Comparison of ENCODE assay signal across 22 cellular contexts in genomic region chr9:111271481-111272080, GRCh38. TPM values are rescaled to one million over a fixed set of nuclear protein-coding genes. Genes with fewer than 3 reads are reported as not detected.
DNase-seq lines count a peak whose midpoint lies in the region; ATAC-seq and TF ChIP-seq lines count a peak whose summit lies in the region.
"Had no signal": no experiment of that assay in that cellular context is flagged by ENCODE, and none has a peak within 500 bp of the region (broad histone marks: within the 10 kb centered on the region; RNA-seq: fewer than 3 reads in every experiment).

No MANE protein-coding gene starts in this region.

- H3K9me3 ChIP-seq in adipocyte (ENCODE audit: control insufficient read depth, low read length) (no peaks in the 10 kb centered on the region), Caco-2 (no peaks in the 10 kb centered on the region)

- H3K27me3 Mint-ChIP-seq in Caco-2 (ENCODE audit: insufficient read depth, unreplicated experiment), result peaks cover 6% of the 10 kb centered on the region
- peaks cover 5% of the 10 kb centered on the region for H3K27me3 Mint-ChIP-seq in activated CD8-positive, alpha-beta T cell treated with anti-CD3 and anti-CD28 coated beads for 36 hours

- H3K36me3 ChIP-seq in adipocyte (ENCODE audit: control insufficient read depth, insufficient read depth, low read length, severe bottlenecking), result no peaks in the 10 kb centered on the region
- no peaks in the 10 kb centered on the region for H3K36me3 ChIP-seq in Caco-2 (ENCODE audit: control insufficient read depth, insufficient read depth, low read length)

- CTCF ChIA-PET in Caco-2 (lab: Charles Lee), result no interaction called here
- CTCF ChIA-PET in activated CD8-positive, alpha-beta T cell treated with anti-CD3 and anti-CD28 coated beads for 36 hours (lab: Charles Lee), result no interaction called here

- DNase-seq in ELR (ENCODE audit: low read depth) (peak; percentile 51), adipocyte (ENCODE audit: low read depth) (peak; percentile 31), fibroblast of peridontal ligament (ENCODE audit: extremely low read depth) (peak; percentile 27), skeletal muscle cell (ENCODE audit: low read depth) (peak; percentile 34), NCI-H2171 (lab: John Stamatoyannopoulos, UW) (no peak), retina (no peak), Caco-2 (no peak)
- no peak for DNase-seq in activated CD8-positive, alpha-beta T cell treated with anti-CD3 and anti-CD28 coated beads for 36 hours
- DNase-seq: ACHN; CD4-positive, alpha-beta memory T cell; DND-41; NCI-H146; NCI-H2081 treated with DMSO at 0.1 percent for 48 hours; NCI-H2227 treated with DMSO at 0.1 percent for 48 hours; NCI-H526 treated with DMSO at 0.1 percent for 48 hours; NK-92 treated with Interleukin-12 subunit alpha and Interleukin-12 subunit beta, amount 100 ng/mL, for 24 hours; OCI-M1; RPMI8226 had no signal

- H3K4me3 ChIP-seq in adipocyte (ENCODE audit: low read length) (no peak overlapping the region), skeletal muscle cell (ENCODE audit: low read depth, low read length) (no peak overlapping the region), Caco-2 (ENCODE audit: low read depth, low read length) (no peak overlapping the region)

- H3K4me1 ChIP-seq in adipocyte (ENCODE audit: control insufficient read depth, insufficient read depth, low read length) (no peaks in the 10 kb centered on the region), Caco-2 (no peaks in the 10 kb centered on the region)

- TF ChIP-seq CTCF in Caco-2 (IDR thresholded peaks at IDR 0.05; ENCODE audit: insufficient read depth in 1 of 2, low read depth in 1 of 2, low read length in 1 of 2, severe bottlenecking in 1 of 2, unreplicated experiment in 1 of 2), result no peak
- no peak for TF ChIP-seq CTCF in activated CD8-positive, alpha-beta T cell treated with anti-CD3 and anti-CD28 coated beads for 36 hours (IDR thresholded peaks at IDR 0.05)

- H3K9ac ChIP-seq in adipocyte (ENCODE audit: low read length), result no peak overlapping the region

- no peak overlapping the region for H3K4me3 Mint-ChIP-seq in Caco-2 (ENCODE audit: unreplicated experiment)
- no peak overlapping the region for H3K4me3 Mint-ChIP-seq in activated CD8-positive, alpha-beta T cell treated with anti-CD3 and anti-CD28 coated beads for 36 hours
- H3K4me3 Mint-ChIP-seq: B cell; CD4-positive, alpha-beta memory T cell; IgD-negative memory B cell had no signal

- intact Hi-C loops in Caco-2 (cut with micrococcal nuclease; ENCODE audit: unreplicated experiment), result no loop called here
- intact Hi-C loops in activated CD8-positive, alpha-beta T cell treated with anti-CD3 and anti-CD28 coated beads for 36 hours (cut with micrococcal nuclease), result no loop called here

- POLR2A ChIA-PET in Caco-2 (lab: Charles Lee), result no interaction called here
- POLR2A ChIA-PET in activated CD8-positive, alpha-beta T cell treated with anti-CD3 and anti-CD28 coated beads for 36 hours (lab: Charles Lee), result no interaction called here

- BruUV-seq in Caco-2 (replicated peaks; lab: Mats Ljungman, UMichigan), result no TSS peak

- no peak overlapping the region for H3K27ac Mint-ChIP-seq in Caco-2 (ENCODE audit: unreplicated experiment)
- H3K27ac Mint-ChIP-seq in activated CD8-positive, alpha-beta T cell treated with anti-CD3 and anti-CD28 coated beads for 36 hours, result no peak overlapping the region
- H3K27ac Mint-ChIP-seq: B cell; CD4-positive, alpha-beta memory T cell; IgD-negative memory B cell had no signal

- no peaks in the 10 kb centered on the region for H3K4me1 Mint-ChIP-seq in Caco-2 (ENCODE audit: low read depth, unreplicated experiment)
- H3K4me1 Mint-ChIP-seq in activated CD8-positive, alpha-beta T cell treated with anti-CD3 and anti-CD28 coated beads for 36 hours (ENCODE audit: low read depth), result no peaks in the 10 kb centered on the region
- H3K4me1 Mint-ChIP-seq: CD4-positive, alpha-beta memory T cell had no signal

- H3K36me3 Mint-ChIP-seq in Caco-2 (ENCODE audit: insufficient read depth, unreplicated experiment), result no peaks in the 10 kb centered on the region
- H3K36me3 Mint-ChIP-seq in activated CD8-positive, alpha-beta T cell treated with anti-CD3 and anti-CD28 coated beads for 36 hours (ENCODE audit: low read depth), result no peaks in the 10 kb centered on the region

- ATAC-seq in activated CD8-positive, alpha-beta T cell treated with anti-CD3 and anti-CD28 coated beads for 36 hours, result no peak

- peaks cover 14% of the 10 kb centered on the region for H3K9me3 Mint-ChIP-seq in Caco-2 (ENCODE audit: unreplicated experiment)
- no peaks in the 10 kb centered on the region for H3K9me3 Mint-ChIP-seq in activated CD8-positive, alpha-beta T cell treated with anti-CD3 and anti-CD28 coated beads for 36 hours

- H3K27me3 ChIP-seq in adipocyte (replicated peaks; ENCODE audit: control insufficient read depth, insufficient read depth, low read length) (no peaks in the 10 kb centered on the region), Caco-2 (replicated peaks; ENCODE audit: control insufficient read depth, insufficient read depth, low read length) (no peaks in the 10 kb centered on the region)

RNA-seq across cellular contexts. Expression of gene OR2K2, which starts 58.4 kb away (rescaled TPM):
- not detected in 2 replicates for total RNA-seq in Caco-2 (2022)
- not detected for total RNA-seq in activated CD8-positive, alpha-beta T cell treated with anti-CD3 and anti-CD28 coated beads for 36 hours
- total RNA-seq: B cell; CD4-positive, alpha-beta memory T cell; H1; HT-29 had no signal

Comparison
In these comparisons a context has a peak if more than half of its experiments do, and no peak if none do; other contexts are left out.
1. DNase-seq: peak in ELR (single experiment), adipocyte (single experiment), fibroblast of peridontal ligament (single experiment) and skeletal muscle cell (single experiment); none in NCI-H2171 (single experiment), retina (single experiment), Caco-2 (0 of 2) and activated CD8-positive, alpha-beta T cell treated with anti-CD3 and anti-CD28 coated beads for 36 hours (single experiment).